ENCODE assay signal across 8 cellular contexts in the genomic region with DNA sequence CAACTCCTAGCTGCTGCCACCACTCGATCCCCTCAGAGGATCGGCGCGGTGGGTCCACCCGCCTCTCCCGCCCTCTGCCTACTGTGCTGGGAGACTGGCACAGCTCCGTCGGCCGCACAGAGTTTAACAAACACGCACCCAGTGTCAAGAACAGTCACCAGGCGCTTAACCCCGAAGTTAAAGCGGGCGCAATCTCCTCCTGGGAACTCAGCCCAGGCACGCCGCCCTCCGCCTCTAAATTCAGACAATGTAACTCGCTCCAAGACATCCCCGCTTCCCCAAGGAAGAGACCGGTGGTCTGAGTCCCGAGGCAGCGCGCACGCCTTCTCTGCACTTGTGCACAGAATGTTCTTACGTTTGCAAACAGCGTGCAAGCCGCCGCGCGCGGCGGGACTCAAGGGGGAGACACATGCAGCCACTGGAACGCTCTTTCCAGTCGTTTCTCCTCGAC. TPM values are rescaled to one million over a fixed set of nuclear protein-coding genes. Genes with fewer than 3 reads are reported as not detected.
DNase-seq lines count a peak whose midpoint lies in the region; ATAC-seq and TF ChIP-seq lines count a peak whose summit lies in the region.

No MANE protein-coding gene starts in this region.

- peak; percentile 45 for TF ChIP-seq CTCF in DND-41 (IDR thresholded peaks at IDR 0.05; ENCODE audit: borderline replicate concordance, extremely low read depth, low read length, poor library complexity, severe bottlenecking)
- TF ChIP-seq CTCF in activated B cell treated with CpG ODN at 0.5 μM for 24 hours (IDR thresholded peaks at IDR 0.05): no peak

- ATAC-seq in DND-41 (ENCODE audit: insufficient read depth, low read depth) (peak; percentile 62), GM21529 (IDR thresholded peaks at IDR 0.05; ENCODE audit: unreplicated experiment) (peak; percentile 21), activated B cell treated with CpG ODN at 0.5 μM for 24 hours (ENCODE audit: low read depth) (peak; percentile 4)
- peak; percentile 15 to 25 for ATAC-seq in stimulated activated naive B cell treated with anti-CD40 and anti-IgM and Interleukin-4, amounts not matched to agents 10 μg/mL and 1 μg/mL and 100 μg/mL, for 72 hours (replicated peaks)

- H3K9me3 ChIP-seq in DND-41 (ENCODE audit: insufficient read depth, low read length, severe bottlenecking) (no peaks in the 10 kb centered on the region), KOPT-K1 (ENCODE audit: insufficient read depth, low read length, poor library complexity, severe bottlenecking) (no peaks in the 10 kb centered on the region)

- H4K20me1 ChIP-seq in DND-41 (ENCODE audit: insufficient read depth, low read length): peaks cover 44% of the 10 kb centered on the region

- H3K4me1 Mint-ChIP-seq in activated B cell treated with CpG ODN at 0.5 μM for 24 hours: peaks cover 66% of the 10 kb centered on the region
- H3K4me1 Mint-ChIP-seq in stimulated activated naive B cell treated with anti-CD40 and anti-IgM and Interleukin-4, amounts not matched to agents 10 μg/mL and 1 μg/mL and 100 μg/mL, for 72 hours: peaks cover 42 to 56% of the 10 kb centered on the region in 2 donors

- peak overlapping the region; percentile 47 for H2AFZ ChIP-seq in DND-41 (ENCODE audit: low read depth, low read length)

- H3K79me2 ChIP-seq in DND-41 (ENCODE audit: insufficient read depth, low read length): peaks cover 52% of the 10 kb centered on the region

- POLR2A ChIA-PET in activated B cell treated with CpG ODN at 0.5 μM for 24 hours (lab: Charles Lee): interaction anchor here (0.6 to 10.9 kb wide), 30 partner anchors 8 to 267 kb away, joined by 3 to 478 read pairs (median 8); a partner anchor contains a TSS

- peak overlapping the region; percentile 97 for H3K27ac Mint-ChIP-seq in activated B cell treated with CpG ODN at 0.5 μM for 24 hours
- peak overlapping the region; percentile 98 for H3K27ac Mint-ChIP-seq in stimulated activated naive B cell treated with anti-CD40 and anti-IgM and Interleukin-4, amounts not matched to agents 10 μg/mL and 1 μg/mL and 100 μg/mL, for 72 hours

- peak overlapping the region; percentile 96 for H3K4me3 Mint-ChIP-seq in activated B cell treated with CpG ODN at 0.5 μM for 24 hours
- H3K4me3 Mint-ChIP-seq in stimulated activated naive B cell treated with anti-CD40 and anti-IgM and Interleukin-4, amounts not matched to agents 10 μg/mL and 1 μg/mL and 100 μg/mL, for 72 hours: peak overlapping the region; percentile 94 to 97

- H3K4me3 ChIP-seq in DND-41 (ENCODE audit: low read depth in 1 of 2, low read length in 2 of 2): peak overlapping the region; percentile 72 to 87

- no peaks in the 10 kb centered on the region for H3K27me3 ChIP-seq in DND-41 (ENCODE audit: insufficient read depth, low read length, poor library complexity)

- H3K9me3 Mint-ChIP-seq in activated B cell treated with CpG ODN at 0.5 μM for 24 hours: no peaks in the 10 kb centered on the region
- H3K9me3 Mint-ChIP-seq in stimulated activated naive B cell treated with anti-CD40 and anti-IgM and Interleukin-4, amounts not matched to agents 10 μg/mL and 1 μg/mL and 100 μg/mL, for 72 hours: no peaks in the 10 kb centered on the region

- CTCF ChIA-PET in activated B cell treated with CpG ODN at 0.5 μM for 24 hours (lab: Charles Lee): interaction anchor here (1.2 to 1.7 kb wide), 2 partner anchors 120 to 122 kb away, joined by 4 to 7 read pairs; no protein-coding TSS in a partner anchor

- H3K4me1 ChIP-seq in DND-41 (ENCODE audit: insufficient read depth, low read length): peaks cover 47% of the 10 kb centered on the region

- intact Hi-C loops in activated B cell treated with CpG ODN at 0.5 μM for 24 hours (cut with micrococcal nuclease): loop anchor here (1.0 to 5.0 kb wide), 6 partner anchors 61 to 265 kb away; a partner anchor contains a TSS

- H3K4me2 ChIP-seq in DND-41 (ENCODE audit: insufficient read depth, low read length): peak overlapping the region; percentile 81

- H3K36me3 Mint-ChIP-seq in activated B cell treated with CpG ODN at 0.5 μM for 24 hours (ENCODE audit: low read depth): peaks cover 58% of the 10 kb centered on the region
- H3K36me3 Mint-ChIP-seq in stimulated activated naive B cell treated with anti-CD40 and anti-IgM and Interleukin-4, amounts not matched to agents 10 μg/mL and 1 μg/mL and 100 μg/mL, for 72 hours: peaks cover 41 to 47% of the 10 kb centered on the region in 2 donors

- peaks cover 45% of the 10 kb centered on the region for H3K36me3 ChIP-seq in DND-41 (ENCODE audit: insufficient read depth, low read length)
- H3K36me3 ChIP-seq in KOPT-K1 (ENCODE audit: insufficient read depth, low read length): peaks cover 42% of the 10 kb centered on the region

- H3K9ac ChIP-seq in DND-41 (ENCODE audit: low read depth, low read length): peak overlapping the region; percentile 99

- peak; percentile 82 for DNase-seq in DND-41
- peak; percentile 58 for DNase-seq in activated B cell treated with CpG ODN at 0.5 μM for 24 hours
- DNase-seq in dermis microvascular lymphatic vessel endothelial cell (ENCODE audit: low read depth in 2 of 2): peak; percentile 32 to 68
- peak; percentile 63 for DNase-seq in medulla oblongata (ENCODE audit: extremely low spot score)
- DNase-seq in stimulated activated naive B cell treated with anti-CD40 and anti-IgM and Interleukin-4, amounts not matched to agents 10 μg/mL and 1 μg/mL and 100 μg/mL, for 72 hours: no peak
- DNase-seq in inferior parietal cortex (ENCODE audit: extremely low spot score): no peak

- H3K27ac ChIP-seq in DND-41 (ENCODE audit: low read length): peak overlapping the region; percentile 100
- H3K27ac ChIP-seq in KOPT-K1 (ENCODE audit: low read depth, low read length, poor library complexity, severe bottlenecking): peak overlapping the region; percentile 99

- no peaks in the 10 kb centered on the region for H3K27me3 Mint-ChIP-seq in activated B cell treated with CpG ODN at 0.5 μM for 24 hours
- no peaks in the 10 kb centered on the region for H3K27me3 Mint-ChIP-seq in stimulated activated naive B cell treated with anti-CD40 and anti-IgM and Interleukin-4, amounts not matched to agents 10 μg/mL and 1 μg/mL and 100 μg/mL, for 72 hours

RNA-seq across cellular contexts. Expression of a gene that starts 0.5 kb away (rescaled TPM):
- total RNA-seq in activated B cell treated with CpG ODN at 0.5 μM for 24 hours (200 and 213 TPM in 2 replicates), dermis microvascular lymphatic vessel endothelial cell (26.8 and 37.0 TPM in 2 replicates)

Comparison
In these comparisons a context has a peak if more than half of its experiments do, and no peak if none do; other contexts are left out.
1. ATAC-seq: peak in every context shown above with its lines; median percentile 62 in DND-41; 21 in GM21529; 20 in stimulated activated naive B cell treated with anti-CD40 and anti-IgM and Interleukin-4, amounts not matched to agents 10 μg/mL and 1 μg/mL and 100 μg/mL, for 72 hours; 4 in activated B cell treated with CpG ODN at 0.5 μM for 24 hours.
2. DNase-seq: peak in DND-41 (single experiment), activated B cell treated with CpG ODN at 0.5 μM for 24 hours (single experiment), dermis microvascular lymphatic vessel endothelial cell (2 of 2) and medulla oblongata (single experiment); none in stimulated activated naive B cell treated with anti-CD40 and anti-IgM and Interleukin-4, amounts not matched to agents 10 μg/mL and 1 μg/mL and 100 μg/mL, for 72 hours (single experiment) and inferior parietal cortex (single experiment).